1 cellular context compared by ENCODE assay signal in genomic region chr7:54901840-54902239, GRCh38.
TF ChIP-seq lines count a peak whose summit lies in the region.

No MANE protein-coding gene starts in this region.

TF ChIP-seq in IMR-90, 13 proteins besides CTCF, POLR2A, EP300 and RAD21 (continued from another document):
- TF ChIP-seq ELK1 (IDR thresholded peaks at IDR 0.05; ENCODE audit: borderline replicate concordance, low read depth, low read length), result no peak
- TF ChIP-seq CEBPB (IDR thresholded peaks at IDR 0.05; ENCODE audit: low read depth, low read length), result no peak
- no peak for TF ChIP-seq RFX5 (IDR thresholded peaks at IDR 0.05; ENCODE audit: low read depth, low read length)
- TF ChIP-seq NFE2L2 (IDR thresholded peaks at IDR 0.05; ENCODE audit: low read depth, low read length), result no peak
- no peak for TF ChIP-seq MXI1 (IDR thresholded peaks at IDR 0.05; ENCODE audit: borderline replicate concordance, low read depth, low read length)
